ENCODE assay signal across 13 cellular contexts in genomic region chr1:16906873-16907272, GRCh38. TPM values are rescaled to one million over a fixed set of nuclear protein-coding genes. Genes with fewer than 3 reads are reported as not detected.
DNase-seq lines count a peak whose midpoint lies in the region; ATAC-seq and TF ChIP-seq lines count a peak whose summit lies in the region.
"Had no signal": no experiment of that assay in that cellular context is flagged by ENCODE, and none has a peak within 500 bp of the region (broad histone marks: within the 10 kb centered on the region; RNA-seq: fewer than 3 reads in every experiment).

No MANE protein-coding gene starts in this region.

- no peaks in the 10 kb centered on the region for H3K9me2 ChIP-seq in Loucy (replicated peaks; ENCODE audit: low read depth, low read length)

- DNase-seq in activated naive CD4-positive, alpha-beta T cell treated with anti-CD3 and anti-CD28 coated beads, Interleukin-2, amount 50 U/mL, for 72 hours (ENCODE audit: low spot score in 2 of 2) = no peak
- DNase-seq in mesenteric fat pad (ENCODE audit: low spot score) (peak; percentile 82), substantia nigra (lab: John Stamatoyannopoulos, UW) (no peak)
- no peak for DNase-seq in effector CD8-positive, alpha-beta T cell (lab: John Stamatoyannopoulos, UW)
- DNase-seq: DMS 273 treated with DMSO at 0.1 percent for 48 hours, EL, NCI-H1930, NCI-H2171, NCI-H82, SHP77 treated with DMSO at 0.1 percent for 48 hours had no signal

- H3K79me2 ChIP-seq in Loucy (ENCODE audit: insufficient read depth, low read length) = no peaks in the 10 kb centered on the region

- no peak overlapping the region for H3K4me2 ChIP-seq in Loucy (ENCODE audit: low read depth, low read length, poor library complexity, severe bottlenecking)

- no peaks in the 10 kb centered on the region for H3K27me3 Mint-ChIP-seq in activated naive CD4-positive, alpha-beta T cell treated with anti-CD3 and anti-CD28 coated beads, Interleukin-2, amount 50 U/mL, for 24 hours

- peaks cover 2% of the 10 kb centered on the region for H3K36me3 Mint-ChIP-seq in activated naive CD4-positive, alpha-beta T cell treated with anti-CD3 and anti-CD28 coated beads, Interleukin-2, amount 50 U/mL, for 24 hours
- no peaks in the 10 kb centered on the region for H3K36me3 Mint-ChIP-seq in activated naive CD4-positive, alpha-beta T cell treated with anti-CD3 and anti-CD28 coated beads, Interleukin-2, amount 50 U/mL, for 72 hours

- no peaks in the 10 kb centered on the region for H4K20me1 ChIP-seq in Loucy (ENCODE audit: insufficient read depth, low read length, poor library complexity, severe bottlenecking)

- H3K27ac ChIP-seq in substantia nigra (ENCODE audit: low read depth, low read length, poor library complexity, severe bottlenecking) = peak overlapping the region; percentile 99

- H3F3A ChIP-seq in Loucy (ENCODE audit: low read depth) = peaks cover 23% of the 10 kb centered on the region

- no peak overlapping the region for H3K4me3 ChIP-seq in Loucy (ENCODE audit: low read length, poor library complexity, severe bottlenecking)

- H3K9me3 Mint-ChIP-seq in activated naive CD4-positive, alpha-beta T cell treated with anti-CD3 and anti-CD28 coated beads, Interleukin-2, amount 50 U/mL, for 24 hours = no peaks in the 10 kb centered on the region
- no peaks in the 10 kb centered on the region for H3K9me3 Mint-ChIP-seq in activated naive CD4-positive, alpha-beta T cell treated with anti-CD3 and anti-CD28 coated beads, Interleukin-2, amount 50 U/mL, for 72 hours

- H3K27me3 ChIP-seq in Loucy (ENCODE audit: insufficient read depth, low read length, poor library complexity, severe bottlenecking) = no peaks in the 10 kb centered on the region

- H3K4me3 Mint-ChIP-seq in activated naive CD4-positive, alpha-beta T cell treated with anti-CD3 and anti-CD28 coated beads, Interleukin-2, amount 50 U/mL, for 24 hours = no peak overlapping the region

- no peak for TF ChIP-seq CTCF in Loucy (conservative IDR thresholded peaks at IDR 0.05; ENCODE audit: low read length)

- no peak overlapping the region for H2AFZ ChIP-seq in Loucy (ENCODE audit: low read length)

- H3K9ac ChIP-seq in Loucy (ENCODE audit: low read depth, low read length, poor library complexity, severe bottlenecking) = peak overlapping the region; percentile 92

- no peak for ATAC-seq in activated naive CD4-positive, alpha-beta T cell treated with anti-CD3 and anti-CD28 coated beads, Interleukin-2, amount 50 U/mL, for 72 hours
- ATAC-seq in HG03460 (IDR thresholded peaks at IDR 0.05; ENCODE audit: unreplicated experiment) = no peak

- no peaks in the 10 kb centered on the region for H3K9me3 ChIP-seq in Loucy (ENCODE audit: insufficient read depth, low read depth, low read length)

- H3K4me1 ChIP-seq in Loucy (ENCODE audit: insufficient read depth, low read length, poor library complexity, severe bottlenecking) = peaks cover 36% of the 10 kb centered on the region

- peak overlapping the region; percentile 53 for H3K27ac Mint-ChIP-seq in activated naive CD4-positive, alpha-beta T cell treated with anti-CD3 and anti-CD28 coated beads, Interleukin-2, amount 50 U/mL, for 24 hours
- no peak overlapping the region for H3K27ac Mint-ChIP-seq in activated naive CD4-positive, alpha-beta T cell treated with anti-CD3 and anti-CD28 coated beads, Interleukin-2, amount 50 U/mL, for 72 hours

- peaks cover 35% of the 10 kb centered on the region for H3K4me1 Mint-ChIP-seq in activated naive CD4-positive, alpha-beta T cell treated with anti-CD3 and anti-CD28 coated beads, Interleukin-2, amount 50 U/mL, for 24 hours

- no peaks in the 10 kb centered on the region for H3K36me3 ChIP-seq in Loucy (ENCODE audit: insufficient read depth, low read length)

RNA-seq across cellular contexts. Expression of gene RNU1-2, which starts 11.1 kb away (rescaled TPM):
- total RNA-seq in activated naive CD4-positive, alpha-beta T cell treated with anti-CD3 and anti-CD28 coated beads, Interleukin-2, amount 50 U/mL, for 72 hours = 1,000 to 10,000 TPM; 1,082 to 1,722 TPM
- total RNA-seq in mesenteric fat pad = 6,165 TPM

RNA-seq across cellular contexts. Expression of gene CROCC, which starts 14.9 kb away (rescaled TPM):
- total RNA-seq in activated naive CD4-positive, alpha-beta T cell treated with anti-CD3 and anti-CD28 coated beads, Interleukin-2, amount 50 U/mL, for 72 hours = 10 to 100 TPM; 28.4 to 35.5 TPM
- total RNA-seq in mesenteric fat pad = 14.4 TPM
